In the genomic region with DNA sequence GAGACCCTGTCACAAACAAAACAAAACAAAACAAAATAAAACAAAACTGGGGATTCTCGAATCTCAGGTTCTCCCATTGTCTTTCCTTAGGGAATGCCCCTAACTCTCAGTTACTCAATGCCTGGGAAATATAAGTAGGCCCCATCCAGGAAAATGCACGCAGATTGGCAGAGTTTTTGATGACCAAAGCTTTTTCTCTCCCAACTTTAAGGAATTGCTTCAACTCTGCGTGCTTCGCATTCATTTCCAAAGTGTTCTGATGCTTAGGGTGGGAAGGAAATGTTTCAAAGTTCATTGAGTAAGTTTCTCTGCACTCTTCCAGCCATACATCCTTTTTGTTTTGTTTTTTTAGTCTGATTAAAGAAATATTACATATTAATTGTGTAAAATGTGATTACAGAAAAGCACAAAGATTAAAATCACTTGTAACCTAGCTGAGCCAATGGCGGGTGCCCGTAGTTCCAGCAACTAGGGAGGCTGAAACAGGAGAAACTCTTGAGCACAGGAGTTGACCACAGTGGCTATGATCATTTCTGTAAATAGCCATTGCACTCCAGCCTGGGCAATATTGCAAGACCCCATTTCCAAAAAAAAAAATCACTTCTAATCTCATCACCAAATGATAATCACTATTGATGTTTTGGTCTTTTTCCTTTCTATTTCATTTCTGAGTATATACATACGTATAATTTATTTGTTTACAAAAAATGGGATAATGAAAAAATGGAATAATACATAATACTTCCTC, we compare ENCODE assay signal across 1 cellular context.
TF ChIP-seq lines count a peak whose summit lies in the region.

No MANE protein-coding gene starts in this region.

TF ChIP-seq in HepG2, 621 proteins besides CTCF, POLR2A, EP300 and RAD21:
- TF ChIP-seq MAFK (conservative IDR thresholded peaks at IDR 0.05 in 1 of 2, IDR thresholded peaks at IDR 0.05 in 1 of 2; ENCODE audit: low read length in 2 of 2) (peak; percentile 68 to 81; a peak in 3 of 4 replicates), ZNF121 (CRISPR knock-in tag; IDR thresholded peaks at IDR 0.05) (peak; percentile 46; the same call in 1 of the 2 replicates), ZNF563 (CRISPR knock-in tag; IDR thresholded peaks at IDR 0.05) (no peak), MAFF (IDR thresholded peaks at IDR 0.05; ENCODE audit: low read depth, low read length) (peak; percentile 63)
